8 cellular contexts compared by ENCODE assay signal in the genomic region with DNA sequence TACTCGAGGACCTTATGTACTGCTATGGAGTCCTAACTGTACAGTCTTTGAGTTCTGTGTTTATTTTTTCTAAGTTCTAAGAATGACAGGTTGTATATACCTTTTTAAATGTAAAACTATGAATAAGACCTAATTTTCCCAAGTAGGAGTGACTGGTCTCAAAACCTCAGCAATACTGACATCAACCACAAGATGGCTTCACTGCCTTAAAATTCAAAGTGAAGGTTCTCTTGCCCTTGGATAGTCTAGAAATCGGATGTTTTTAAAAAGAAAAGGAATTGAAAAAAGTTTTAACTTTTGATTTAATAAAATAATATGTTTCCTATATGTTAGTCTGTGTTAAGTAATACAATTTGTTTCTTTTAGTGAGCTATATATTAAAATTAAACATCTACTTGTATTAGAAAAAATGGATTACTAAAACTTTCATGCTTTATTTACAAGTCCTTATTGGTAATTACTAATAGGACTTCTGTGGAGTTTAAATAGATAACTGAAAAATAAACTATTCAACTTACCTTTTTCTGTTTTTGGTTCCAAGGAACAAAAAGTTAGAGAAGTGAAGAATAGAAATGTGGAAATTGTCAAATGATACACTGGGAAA. TPM values are rescaled to one million over a fixed set of nuclear protein-coding genes. Genes with fewer than 3 reads are reported as not detected.
DNase-seq lines count a peak whose midpoint lies in the region; ATAC-seq and TF ChIP-seq lines count a peak whose summit lies in the region.

No MANE protein-coding gene starts in this region.

- TF ChIP-seq CTCF in OCI-LY3 (IDR thresholded peaks at IDR 0.05; ENCODE audit: low read depth, low read length): peak; percentile 76

- no peaks in the 10 kb centered on the region for H3K9me3 ChIP-seq in OCI-LY3 (ENCODE audit: insufficient read depth, low read length)

- ATAC-seq in GM18909 (IDR thresholded peaks at IDR 0.05; ENCODE audit: poor library complexity, unreplicated experiment) (peak; percentile 81), HG03342 (IDR thresholded peaks at IDR 0.05; ENCODE audit: unreplicated experiment) (peak; percentile 85)

- H3K27ac ChIP-seq in OCI-LY3 (ENCODE audit: low read length): no peak overlapping the region

- no peak overlapping the region for H3K27ac Mint-ChIP-seq in activated naive CD8-positive, alpha-beta T cell treated with anti-CD3 and anti-CD28 coated beads for 36 hours
- no peak overlapping the region for H3K27ac Mint-ChIP-seq in activated T-helper 2 cell treated with anti-CD3 and anti-CD28 coated beads, Interferon-gamma antibody, Interleukin-2, Interleukin-4, amounts not matched to agents 10 μg/mL and 5 μg/mL and 100 μg/mL, durations not matched to agents 14 hours and 24 hours and 36 hours

- H3K36me3 ChIP-seq in OCI-LY3 (replicated peaks; ENCODE audit: low read depth, low read length): no peaks in the 10 kb centered on the region

- H3K27me3 Mint-ChIP-seq in activated naive CD8-positive, alpha-beta T cell treated with anti-CD3 and anti-CD28 coated beads for 36 hours: no peaks in the 10 kb centered on the region
- no peaks in the 10 kb centered on the region for H3K27me3 Mint-ChIP-seq in activated T-helper 2 cell treated with anti-CD3 and anti-CD28 coated beads, Interferon-gamma antibody, Interleukin-2, Interleukin-4, amounts not matched to agents 10 μg/mL and 5 μg/mL and 100 μg/mL, durations not matched to agents 14 hours and 24 hours and 36 hours (ENCODE audit: low read depth)

- no peaks in the 10 kb centered on the region for H3K4me1 ChIP-seq in OCI-LY3 (ENCODE audit: low read length)

- H3K4me3 Mint-ChIP-seq in activated naive CD8-positive, alpha-beta T cell treated with anti-CD3 and anti-CD28 coated beads for 36 hours: no peak overlapping the region
- no peak overlapping the region for H3K4me3 Mint-ChIP-seq in activated T-helper 2 cell treated with anti-CD3 and anti-CD28 coated beads, Interferon-gamma antibody, Interleukin-2, Interleukin-4, amounts not matched to agents 10 μg/mL and 5 μg/mL and 100 μg/mL, durations not matched to agents 14 hours and 24 hours and 36 hours (ENCODE audit: low read depth)

- H4K20me1 ChIP-seq in OCI-LY3 (ENCODE audit: insufficient read depth, low read length): no peaks in the 10 kb centered on the region

- DNase-seq in COR-L47 (lab: John Stamatoyannopoulos, UW) (peak; percentile 3), dermis microvascular lymphatic vessel endothelial cell (ENCODE audit: low read depth in 2 of 2) (peak; percentile 38 to 52), midbrain (lab: John Stamatoyannopoulos, UW) (peak; percentile 67)
- no peak for DNase-seq in activated naive CD8-positive, alpha-beta T cell treated with anti-CD3 and anti-CD28 coated beads for 36 hours
- no peak for DNase-seq in activated T-helper 2 cell treated with anti-CD3 and anti-CD28 coated beads, Interferon-gamma antibody, Interleukin-2, Interleukin-4, amounts not matched to agents 10 μg/mL and 5 μg/mL and 100 μg/mL, durations not matched to agents 14 hours and 24 hours and 36 hours (ENCODE audit: low spot score)

- no peaks in the 10 kb centered on the region for H3K9me3 Mint-ChIP-seq in activated naive CD8-positive, alpha-beta T cell treated with anti-CD3 and anti-CD28 coated beads for 36 hours
- H3K9me3 Mint-ChIP-seq in activated T-helper 2 cell treated with anti-CD3 and anti-CD28 coated beads, Interferon-gamma antibody, Interleukin-2, Interleukin-4, amounts not matched to agents 10 μg/mL and 5 μg/mL and 100 μg/mL, durations not matched to agents 14 hours and 24 hours and 36 hours: no peaks in the 10 kb centered on the region

- H3K9ac ChIP-seq in OCI-LY3 (ENCODE audit: low read length): no peak overlapping the region

- H3K36me3 Mint-ChIP-seq in activated naive CD8-positive, alpha-beta T cell treated with anti-CD3 and anti-CD28 coated beads for 36 hours: peaks cover 2% of the 10 kb centered on the region
- no peaks in the 10 kb centered on the region for H3K36me3 Mint-ChIP-seq in activated T-helper 2 cell treated with anti-CD3 and anti-CD28 coated beads, Interferon-gamma antibody, Interleukin-2, Interleukin-4, amounts not matched to agents 10 μg/mL and 5 μg/mL and 100 μg/mL, durations not matched to agents 14 hours and 24 hours and 36 hours (ENCODE audit: low read depth)

- no peaks in the 10 kb centered on the region for H3K27me3 ChIP-seq in OCI-LY3 (ENCODE audit: low read depth, low read length)

- H3K4me1 Mint-ChIP-seq in activated naive CD8-positive, alpha-beta T cell treated with anti-CD3 and anti-CD28 coated beads for 36 hours: no peaks in the 10 kb centered on the region
- H3K4me1 Mint-ChIP-seq in activated T-helper 2 cell treated with anti-CD3 and anti-CD28 coated beads, Interferon-gamma antibody, Interleukin-2, Interleukin-4, amounts not matched to agents 10 μg/mL and 5 μg/mL and 100 μg/mL, durations not matched to agents 14 hours and 24 hours and 36 hours (ENCODE audit: low read depth): no peaks in the 10 kb centered on the region

- no peak overlapping the region for H2AFZ ChIP-seq in OCI-LY3 (ENCODE audit: low read depth, low read length)

- H3K4me2 ChIP-seq in OCI-LY3 (ENCODE audit: low read length): no peak overlapping the region

- no peaks in the 10 kb centered on the region for H3K79me2 ChIP-seq in OCI-LY3 (ENCODE audit: low read length)

- intact Hi-C loops in activated T-helper 2 cell treated with anti-CD3 and anti-CD28 coated beads, Interferon-gamma antibody, Interleukin-2, Interleukin-4, amounts not matched to agents 10 μg/mL and 5 μg/mL and 100 μg/mL, durations not matched to agents 14 hours and 24 hours and 36 hours (cut with micrococcal nuclease): no loop called here

- H3K4me3 ChIP-seq in OCI-LY3 (ENCODE audit: low read length): no peak overlapping the region

RNA-seq across cellular contexts. Expression of gene TDRD3, which starts 52.0 kb away (rescaled TPM):
- total RNA-seq in dermis microvascular lymphatic vessel endothelial cell: 8.1 and 8.2 TPM in 2 replicates
- 10 to 100 TPM; 19.2 to 19.9 TPM for total RNA-seq in activated naive CD8-positive, alpha-beta T cell treated with anti-CD3 and anti-CD28 coated beads for 36 hours
- total RNA-seq in activated T-helper 2 cell treated with anti-CD3 and anti-CD28 coated beads, Interferon-gamma antibody, Interleukin-2, Interleukin-4, amounts not matched to agents 10 μg/mL and 5 μg/mL and 100 μg/mL, durations not matched to agents 14 hours and 24 hours and 36 hours: 19.0 and 22.0 TPM in 2 replicates

Comparison
In these comparisons a context has a peak if more than half of its experiments do, and no peak if none do; other contexts are left out.
1. DNase-seq: peak in COR-L47 (single experiment), dermis microvascular lymphatic vessel endothelial cell (2 of 2) and midbrain (single experiment); none in activated naive CD8-positive, alpha-beta T cell treated with anti-CD3 and anti-CD28 coated beads for 36 hours (single experiment) and activated T-helper 2 cell treated with anti-CD3 and anti-CD28 coated beads, Interferon-gamma antibody, Interleukin-2, Interleukin-4, amounts not matched to agents 10 μg/mL and 5 μg/mL and 100 μg/mL, durations not matched to agents 14 hours and 24 hours and 36 hours (single experiment).